15 cellular contexts compared by ENCODE assay signal in the genomic region with DNA sequence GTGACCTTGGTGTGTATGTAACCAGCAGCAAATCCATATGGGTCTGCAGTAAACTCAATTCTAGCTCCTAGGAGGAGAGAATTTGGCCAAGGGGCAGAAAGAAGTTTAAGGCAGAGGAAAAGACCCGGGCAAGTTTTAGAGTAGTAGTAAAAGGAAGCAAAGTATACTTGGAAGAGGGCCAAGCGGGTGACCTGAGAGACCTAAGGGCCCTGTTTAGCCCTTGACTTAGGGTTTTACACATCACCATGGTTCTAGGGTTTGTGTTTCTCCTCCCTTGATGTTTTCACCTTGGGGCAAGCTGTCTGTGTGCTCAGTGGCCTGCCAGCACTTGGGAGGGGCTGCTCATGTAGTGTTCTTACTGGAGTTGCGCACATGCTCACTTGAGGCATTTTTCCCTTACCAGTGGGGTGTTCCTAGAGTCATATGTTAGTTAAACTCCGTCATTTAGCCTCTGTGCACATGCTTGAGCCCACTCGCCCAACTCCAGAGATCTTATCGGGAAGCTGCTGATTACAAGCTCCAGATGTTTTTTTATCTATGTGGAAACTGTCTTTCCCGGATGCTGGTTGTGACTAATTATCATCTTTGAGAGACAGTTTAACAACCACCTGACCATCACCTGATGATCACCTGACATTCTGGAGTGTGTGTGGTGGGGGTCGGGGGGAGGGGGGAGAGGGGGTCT.
DNase-seq lines count a peak whose midpoint lies in the region; ATAC-seq, FAIRE-seq and TF ChIP-seq lines count a peak whose summit lies in the region.
"Had no signal": no experiment of that assay in that cellular context is flagged by ENCODE, and none has a peak within 500 bp of the region (broad histone marks: within the 10 kb centered on the region; RNA-seq: fewer than 3 reads in every experiment).

No MANE protein-coding gene starts in this region.

- TF ChIP-seq POLR2A in GM18505 (IDR thresholded peaks at IDR 0.05; ENCODE audit: borderline replicate concordance, extremely low read depth, insufficient read depth, insufficient read length), result no peak

- H3K27ac Mint-ChIP-seq in T-helper 17 cell, result no peak overlapping the region
- H3K27ac Mint-ChIP-seq: immature natural killer cell, memory B cell, neural progenitor cell had no signal

- peaks cover 4% of the 10 kb centered on the region for H3K27me3 Mint-ChIP-seq in T-helper 17 cell

- peaks cover 7% of the 10 kb centered on the region for H3K4me1 Mint-ChIP-seq in T-helper 17 cell
- H3K4me1 Mint-ChIP-seq: immature natural killer cell, memory B cell had no signal

- no peaks in the 10 kb centered on the region for H3K9me3 ChIP-seq in T-helper 17 cell (ENCODE audit: control insufficient read depth, low read length, poor library complexity, severe bottlenecking)

- ATAC-seq in T-helper 17 cell, result peak; percentile 22
- no peak for ATAC-seq in GM18505 (IDR thresholded peaks at IDR 0.05; ENCODE audit: unreplicated experiment)

- FAIRE-seq in HTR-8/SVneo (lab: Jason Lieb, UNC), result no peak
- FAIRE-seq: endometrium had no signal

- no peak for TF ChIP-seq CTCF in AG10803 (conservative IDR thresholded peaks at IDR 0.05; ENCODE audit: low read length)
- TF ChIP-seq CTCF in fibroblast of mammary gland (conservative IDR thresholded peaks at IDR 0.05; ENCODE audit: control insufficient read depth, insufficient read depth, low read depth, low read length), result no peak

- no peak overlapping the region for H3K4me3 Mint-ChIP-seq in T-helper 17 cell
- H3K4me3 Mint-ChIP-seq: immature natural killer cell, memory B cell, neural progenitor cell had no signal

- DNase-seq in AG10803 (ENCODE audit: low read depth), result peak; percentile 18
- DNase-seq in EH (ENCODE audit: low read depth), result peak; percentile 75
- no peak for DNase-seq in T-helper 17 cell
- peak; percentile 69 for DNase-seq in fibroblast of mammary gland (ENCODE audit: low read depth)
- no peak for DNase-seq in HTR-8/SVneo (ENCODE audit: insufficient read length, low spot score)
- no peak for DNase-seq in NCI-H526 (lab: John Stamatoyannopoulos, UW)
- no peak for DNase-seq in medulla oblongata (ENCODE audit: extremely low spot score)
- DNase-seq: immature natural killer cell, NCI-H1436 treated with DMSO at 0.1 percent for 48 hours, NCI-H446 had no signal

- H3K36me3 Mint-ChIP-seq in T-helper 17 cell (ENCODE audit: low read depth), result no peaks in the 10 kb centered on the region
- H3K36me3 Mint-ChIP-seq: immature natural killer cell, memory B cell, neural progenitor cell had no signal

- no peak overlapping the region for H3K4me3 ChIP-seq in AG10803 (ENCODE audit: low read length)
- H3K4me3 ChIP-seq in fibroblast of mammary gland (ENCODE audit: control insufficient read depth, low read depth, low read length), result no peak overlapping the region
- H3K4me3 ChIP-seq: neural progenitor cell, SK-N-MC had no signal

Comparison
In these comparisons a context has a peak if more than half of its experiments do, and no peak if none do; other contexts are left out.
1. DNase-seq: peak in AG10803 (single experiment), EH (single experiment) and fibroblast of mammary gland (single experiment); none in T-helper 17 cell (0 of 3), HTR-8/SVneo (single experiment), NCI-H526 (0 of 2) and medulla oblongata (single experiment).